Comparison of ENCODE assay signal across 27 cellular contexts in genomic region chr7:158684329-158684728, GRCh38. TPM values are rescaled to one million over a fixed set of nuclear protein-coding genes. Genes with fewer than 3 reads are reported as not detected.
DNase-seq lines count a peak whose midpoint lies in the region; TF ChIP-seq lines count a peak whose summit lies in the region.
"Had no signal": no experiment of that assay in that cellular context is flagged by ENCODE, and none has a peak within 500 bp of the region (broad histone marks: within the 10 kb centered on the region; RNA-seq: fewer than 3 reads in every experiment).

No MANE protein-coding gene starts in this region.

- no peaks in the 10 kb centered on the region for H3K4me1 ChIP-seq in HEK293 (ENCODE audit: control insufficient read depth, insufficient read depth, low read length)
- H3K4me1 ChIP-seq: BLaER1, psoas muscle had no signal

- H3K27ac ChIP-seq in AG04450 (ENCODE audit: low read depth, low read length) (peak overlapping the region; percentile 66), HEK293 (ENCODE audit: extremely low read depth, low read depth, low read length) (no peak overlapping the region), brain microvascular endothelial cell (peak overlapping the region; percentile 26)
- H3K27ac ChIP-seq: BLaER1, coronary artery, neutrophil, psoas muscle, thoracic aorta had no signal

- H3K9me3 ChIP-seq in AG04450 (ENCODE audit: control insufficient read depth, insufficient read depth, low read length) (peaks cover 3% of the 10 kb centered on the region), HEK293 (ENCODE audit: control insufficient read depth, insufficient read depth, low read depth, low read length) (no peaks in the 10 kb centered on the region), MG63 (no peaks in the 10 kb centered on the region)
- H3K9me3 ChIP-seq: BLaER1, neutrophil, psoas muscle, thoracic aorta had no signal

- TF ChIP-seq CTCF in AG04450 (IDR thresholded peaks at IDR 0.05; ENCODE audit: low read depth, low read length) (no peak), HEK293 (tag by site-specific recombination; IDR thresholded peaks at IDR 0.05) (no peak), brain microvascular endothelial cell (IDR thresholded peaks at IDR 0.05; ENCODE audit: low read depth, low read length, missing control alignments) (no peak)

- in situ Hi-C loops in brain microvascular endothelial cell (cut with HindIII; ENCODE audit: low pct_ligation_motif_present, low sequenced_read_pairs) = no loop called here

- peaks cover 15 to 85% of the 10 kb centered on the region in 2 experiments for H3K36me3 ChIP-seq in HEK293 (ENCODE audit: control insufficient read depth in 2 of 2, insufficient read depth in 1 of 2, low read length in 2 of 2)
- no peaks in the 10 kb centered on the region for H3K36me3 ChIP-seq in brain microvascular endothelial cell (replicated peaks)
- H3K36me3 ChIP-seq in MG63 = peaks cover 26% of the 10 kb centered on the region

- H3K4me3 ChIP-seq in AG04450 (ENCODE audit: low read depth, low read length) = no peak overlapping the region
- no peak overlapping the region for H3K4me3 ChIP-seq in HEK293 (ENCODE audit: low read depth, low read length)
- no peak overlapping the region for H3K4me3 ChIP-seq in brain microvascular endothelial cell (ENCODE audit: low read depth, low read length)
- no peak overlapping the region for H3K4me3 ChIP-seq in MG63
- H3K4me3 ChIP-seq: BLaER1, coronary artery, psoas muscle, thoracic aorta had no signal

- H3K27me3 ChIP-seq in AG04450 (ENCODE audit: control insufficient read depth, insufficient read depth, low read length) (no peaks in the 10 kb centered on the region), brain microvascular endothelial cell (replicated peaks) (no peaks in the 10 kb centered on the region), MG63 (no peaks in the 10 kb centered on the region)
- H3K27me3 ChIP-seq: BLaER1, neutrophil had no signal

- CTCF ChIA-PET in AG04450 (lab: Charles Lee) (no interaction called here), HEK293 (lab: Yijun Ruan, JAX) (no interaction called here)

- POLR2A ChIA-PET in AG04450 (lab: Yijun Ruan, JAX) (interaction anchor here (0.8 kb wide), 1 partner anchor 35 kb away, joined by 3 read pairs; no protein-coding TSS in a partner anchor), HEK293 (lab: Yijun Ruan, JAX) (no interaction called here)

- DNase-seq in AG04450 (ENCODE audit: low read depth, low spot score) (no peak), brain microvascular endothelial cell (no peak), hepatic stellate cell (ENCODE audit: low spot score) (peak; percentile 50), mesenteric fat pad (ENCODE audit: low spot score) (no peak), NCI-H82 (lab: John Stamatoyannopoulos, UW) (no peak), MG63 (no peak), CD1c-positive myeloid dendritic cell (ENCODE audit: extremely low spot score) (no peak)
- DNase-seq: 8988T; activated CD4-positive, alpha-beta memory T cell treated with anti-CD3 and anti-CD28 coated beads for 36 hours; activated CD4-positive, CD25-positive, alpha-beta regulatory T cell treated with anti-CD3 and anti-CD28 coated beads, Interleukin-2, amount 50 U/mL, for 72 hours; activated CD8-positive, alpha-beta memory T cell treated with anti-CD3 and anti-CD28 coated beads, Interleukin-2, amount 50 U/mL, for 4 hours; activated naive CD4-positive, alpha-beta T cell treated with anti-CD3 and anti-CD28 coated beads for 36 hours; amygdala; COR-L47; effector memory CD8-positive, alpha-beta T cell; GOT3; mesendoderm; MM.1S; NCI-H1417; NCI-H2029 treated with DMSO at 0.1 percent for 48 hours; NCI-H2227 treated with DMSO at 0.1 percent for 48 hours; psoas muscle had no signal

TF ChIP-seq in HEK293, 187 proteins besides CTCF, POLR2A, EP300 and RAD21:
- TF ChIP-seq HOXA7 (CRISPR knock-in tag; IDR thresholded peaks at IDR 0.05; ENCODE audit: borderline replicate concordance) (no peak), ZNF645 (tag by site-specific recombination; IDR thresholded peaks at IDR 0.05) (no peak), EGR2 (tag by site-specific recombination; IDR thresholded peaks at IDR 0.05; ENCODE audit: low read depth) (no peak), TSHZ1 (tag by site-specific recombination; IDR thresholded peaks at IDR 0.05; ENCODE audit: borderline replicate concordance) (no peak), ZIC2 (tag by site-specific recombination; IDR thresholded peaks at IDR 0.05) (no peak), ZNF155 (tag by site-specific recombination; IDR thresholded peaks at IDR 0.05) (no peak), SCRT2 (tag by site-specific recombination; IDR thresholded peaks at IDR 0.05) (peak; percentile 27; the same call in 1 of the 2 replicates)
TF ChIP-seq in HEK293: peak in this region for 1.

RNA-seq across cellular contexts. Expression of gene NCAPG2, which starts 20.3 kb away (rescaled TPM):
- 12.3 and 14.8 TPM in 2 replicates for polyA plus RNA-seq in AG04450 (2011; rRNA removed)
- 21.5 and 26.5 TPM in 2 replicates for polyA minus RNA-seq in AG04450 (2011; rRNA and poly(A)+ RNA removed)
- 4.7 TPM for total RNA-seq in mesenteric fat pad
- total RNA-seq in MG63 (2014; rRNA removed; shearing (Covaris generic); ENCODE audit: low replicate concordance) = 13.8 and 15.6 TPM in 2 replicates
